8 cellular contexts compared by ENCODE assay signal in the genomic region with DNA sequence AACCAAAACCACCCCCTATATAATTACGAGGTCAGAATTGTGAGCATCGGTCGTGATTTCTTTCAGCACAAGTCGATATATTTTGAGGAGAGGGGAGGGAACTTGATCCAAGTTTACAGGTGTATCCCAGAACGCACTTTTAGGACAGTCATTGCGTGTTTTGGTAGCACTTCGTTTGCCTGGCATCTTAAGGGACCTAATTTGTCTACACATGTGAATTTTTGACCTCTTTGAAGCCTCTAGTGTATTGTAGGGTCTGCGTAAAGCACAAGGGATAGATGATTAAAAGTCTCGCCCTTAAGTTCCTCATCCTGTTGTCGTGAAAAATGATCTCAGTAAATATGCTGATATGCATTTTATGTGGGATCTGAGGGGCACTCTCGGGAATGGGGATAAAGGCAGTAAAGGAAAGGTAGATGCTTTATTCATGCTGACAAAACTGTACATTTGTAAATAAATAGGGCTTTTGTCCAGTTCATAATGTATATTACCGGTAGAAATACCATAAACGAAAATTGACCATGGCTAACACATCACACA.
DNase-seq lines count a peak whose midpoint lies in the region; ATAC-seq and TF ChIP-seq lines count a peak whose summit lies in the region.

No MANE protein-coding gene starts in this region.

- DNase-seq in SK-N-MC (ENCODE audit: low read depth, low spot score) (no peak), fibroblast of pulmonary artery (ENCODE audit: low read depth) (no peak), skeletal muscle cell (ENCODE audit: low read depth) (no peak), NCI-H128 (lab: John Stamatoyannopoulos, UW; ENCODE audit: unreplicated experiment) (no peak), NCI-H2171 (lab: John Stamatoyannopoulos, UW) (no peak), NCI-H2107 (lab: John Stamatoyannopoulos, UW) (no peak)
- no peak for DNase-seq in activated CD4-positive, alpha-beta T cell treated with anti-CD3 and anti-CD28 coated beads, Interleukin-2, amount 50 U/mL, for 48 hours

- no peak for TF ChIP-seq CTCF in fibroblast of pulmonary artery (IDR thresholded peaks at IDR 0.05; ENCODE audit: low read length, missing control alignments)

- peaks cover 9% of the 10 kb centered on the region for H3K36me3 ChIP-seq in SK-N-MC (ENCODE audit: insufficient read depth, low read length)

- H3K27ac ChIP-seq in SK-N-MC: peak overlapping the region; percentile 42; the same call in 1 of the 2 replicates

- no peaks in the 10 kb centered on the region for H3K9me3 ChIP-seq in SK-N-MC (ENCODE audit: low read depth, low read length)

- peak overlapping the region; percentile 86 for H3K9ac ChIP-seq in SK-N-MC (ENCODE audit: insufficient read length)

- H3K4me3 ChIP-seq in SK-N-MC: peak overlapping the region; percentile 91
- H3K4me3 ChIP-seq in fibroblast of pulmonary artery (replicated peaks; ENCODE audit: low read depth, low read length): peak overlapping the region; percentile 78
- H3K4me3 ChIP-seq in skeletal muscle cell (ENCODE audit: low read depth, low read length): peak overlapping the region; percentile 86

- peak; percentile 5 for ATAC-seq in GM19395 (IDR thresholded peaks at IDR 0.05; ENCODE audit: unreplicated experiment)
